ENCODE assay signal across 9 cellular contexts in the genomic region with DNA sequence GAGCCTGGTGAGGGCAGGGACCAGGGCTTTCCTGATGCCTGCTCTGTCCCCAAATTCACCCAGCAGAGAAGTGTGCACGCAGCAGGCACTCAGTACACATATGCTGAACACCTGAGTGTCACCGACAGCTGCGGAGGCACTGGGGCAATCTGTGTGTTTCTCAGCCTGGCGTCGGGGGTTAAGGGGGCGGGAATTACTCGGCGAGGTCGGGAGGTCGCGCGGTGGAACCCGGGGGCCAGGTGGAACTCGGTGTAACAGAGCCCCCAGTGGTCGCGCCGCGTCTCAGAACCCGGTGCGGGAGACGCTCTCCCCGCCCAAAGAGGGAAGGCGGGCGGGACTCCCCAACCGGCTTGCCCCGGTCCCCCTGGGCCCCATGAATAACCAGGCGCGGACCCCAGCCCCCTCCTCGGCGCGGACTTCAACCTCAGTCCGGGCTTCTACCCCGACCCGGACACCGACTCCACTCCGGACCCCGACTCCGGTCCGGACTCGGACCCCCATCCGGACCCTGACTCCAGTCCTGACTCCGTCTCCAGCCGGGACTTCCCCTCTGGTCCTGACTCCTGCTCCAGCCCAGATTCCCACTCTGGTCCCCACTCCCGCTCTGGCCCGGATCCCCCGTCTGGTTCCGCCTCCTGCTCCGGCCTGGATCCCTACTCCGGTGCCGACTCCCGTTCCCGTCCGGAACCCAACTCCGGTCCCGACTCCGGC. TPM values are rescaled to one million over a fixed set of nuclear protein-coding genes. Genes with fewer than 3 reads are reported as not detected.
DNase-seq lines count a peak whose midpoint lies in the region; ATAC-seq lines count a peak whose summit lies in the region.
"Had no signal": no experiment of that assay in that cellular context is flagged by ENCODE, and none has a peak within 500 bp of the region (broad histone marks: within the 10 kb centered on the region; RNA-seq: fewer than 3 reads in every experiment).

A gene with protein sequence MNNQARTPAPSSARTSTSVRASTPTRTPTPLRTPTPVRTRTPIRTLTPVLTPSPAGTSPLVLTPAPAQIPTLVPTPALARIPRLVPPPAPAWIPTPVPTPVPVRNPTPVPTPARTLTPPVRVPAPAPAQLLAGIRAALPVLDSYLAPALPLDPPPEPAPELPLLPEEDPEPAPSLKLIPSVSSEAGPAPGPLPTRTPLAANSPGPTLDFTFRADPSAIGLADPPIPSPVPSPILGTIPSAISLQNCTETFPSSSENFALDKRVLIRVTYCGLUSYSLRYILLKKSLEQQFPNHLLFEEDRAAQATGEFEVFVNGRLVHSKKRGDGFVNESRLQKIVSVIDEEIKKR (plus strand): TSS at position 300 of the 711 bp plus-strand sequence. CDS start 74 bp downstream, at position 374.

- H3K36me3 ChIP-seq in thymus (ENCODE audit: control insufficient read depth, insufficient read depth): no peaks in the 10 kb centered on the region

- H3K4me1 ChIP-seq in thymus (ENCODE audit: control insufficient read depth, insufficient read depth, low read length): no peaks in the 10 kb centered on the region

- WGBS in thymus: 3% methylated on average over 56 of the region's 56 CpGs

- peak; percentile 21 for DNase-seq in activated CD4-positive, alpha-beta T cell treated with anti-CD3 and anti-CD28 coated beads, Interleukin-2, amount 50 U/mL, for 1 hour
- no peak for DNase-seq in activated CD4-positive, alpha-beta T cell treated with anti-CD3 and anti-CD28 coated beads for 48 hours
- DNase-seq in activated naive CD4-positive, alpha-beta T cell treated with anti-CD3 and anti-CD28 coated beads, Interleukin-2, amount 50 U/mL, for 16 hours: peak; percentile 36
- peak; percentile 74 for DNase-seq in islet precursor cell
- DNase-seq in putamen (ENCODE audit: low spot score): no peak
- no peak for DNase-seq in stimulated activated CD4-positive, alpha-beta T cell treated with anti-CD3 and anti-CD28 coated beads, Interleukin-4, amount 100 ng/mL, for 24 hours
- DNase-seq: SHP77 treated with DMSO at 0.1 percent for 48 hours had no signal

- H3K4me3 ChIP-seq in thymus (ENCODE audit: low read length): peak within 1 kb of the TSS; percentile 27

- H3K9me3 ChIP-seq in thymus (ENCODE audit: control insufficient read depth): no peaks in the 10 kb centered on the region

- H3K27ac ChIP-seq in thymus (ENCODE audit: low read depth): no peak within 1 kb of the TSS

- ATAC-seq in HG03196 (IDR thresholded peaks at IDR 0.05; ENCODE audit: unreplicated experiment): no peak

- peaks cover 37% of the 10 kb centered on the region for H3K27me3 ChIP-seq in thymus (ENCODE audit: control insufficient read depth, insufficient read depth)

RNA-seq across cellular contexts. Expression of the gene that starts here (rescaled TPM):
- not detected for polyA plus RNA-seq in thymus

Comparison
In these comparisons a context has a peak if more than half of its experiments do, and no peak if none do; other contexts are left out.
1. DNase-seq: peak in activated CD4-positive, alpha-beta T cell treated with anti-CD3 and anti-CD28 coated beads, Interleukin-2, amount 50 U/mL, for 1 hour (single experiment), activated naive CD4-positive, alpha-beta T cell treated with anti-CD3 and anti-CD28 coated beads, Interleukin-2, amount 50 U/mL, for 16 hours (single experiment) and islet precursor cell (single experiment); none in activated CD4-positive, alpha-beta T cell treated with anti-CD3 and anti-CD28 coated beads for 48 hours (single experiment), putamen (single experiment) and stimulated activated CD4-positive, alpha-beta T cell treated with anti-CD3 and anti-CD28 coated beads, Interleukin-4, amount 100 ng/mL, for 24 hours (single experiment).